ENCODE assay signal across 18 cellular contexts in the genomic region with DNA sequence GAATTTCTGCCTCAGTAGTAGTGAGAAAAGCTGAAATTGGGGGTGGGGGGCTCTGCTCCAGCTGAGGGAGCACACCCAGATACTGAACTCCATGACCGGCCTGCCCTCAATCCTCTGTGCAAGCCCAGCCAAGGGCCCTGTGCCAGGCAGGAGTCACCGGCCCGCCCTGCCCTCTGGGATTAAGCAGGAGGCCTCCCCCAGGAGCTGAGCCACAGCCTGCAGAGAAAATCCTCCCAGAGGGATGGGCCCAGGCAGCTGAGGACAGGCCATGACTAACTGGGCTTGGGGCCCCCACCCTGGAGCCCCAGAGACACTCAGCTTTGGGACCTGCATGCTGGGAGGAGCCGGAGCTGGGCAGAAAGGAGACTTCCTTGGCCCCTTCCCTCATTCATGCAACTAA. TPM values are rescaled to one million over a fixed set of nuclear protein-coding genes. Genes with fewer than 3 reads are reported as not detected.
DNase-seq lines count a peak whose midpoint lies in the region; ATAC-seq and TF ChIP-seq lines count a peak whose summit lies in the region.
"Had no signal": no experiment of that assay in that cellular context is flagged by ENCODE, and none has a peak within 500 bp of the region (broad histone marks: within the 10 kb centered on the region; RNA-seq: fewer than 3 reads in every experiment).

No MANE protein-coding gene starts in this region.

- no peaks in the 10 kb centered on the region for H3K79me2 ChIP-seq in MM.1S (ENCODE audit: low read length)

- TF ChIP-seq CTCF in MCF 10A (IDR thresholded peaks at IDR 0.05; ENCODE audit: unreplicated experiment) (no peak), breast epithelium (IDR thresholded peaks at IDR 0.05) (no peak), epithelial cell of esophagus (IDR thresholded peaks at IDR 0.05; ENCODE audit: insufficient read depth, low read depth, low read length, missing control alignments) (no peak), lower lobe of right lung (IDR thresholded peaks at IDR 0.05) (no peak), MM.1S (IDR thresholded peaks at IDR 0.05; ENCODE audit: low read length) (no peak)

- no peak for TF ChIP-seq POLR2A in breast epithelium (IDR thresholded peaks at IDR 0.05)

- H3K36me3 Mint-ChIP-seq in MCF 10A (ENCODE audit: insufficient read depth, unreplicated experiment) = peaks cover 13% of the 10 kb centered on the region
- H3K36me3 Mint-ChIP-seq: memory B cell had no signal

- no peaks in the 10 kb centered on the region for H3K36me3 ChIP-seq in breast epithelium
- H3K36me3 ChIP-seq in lower lobe of right lung = no peaks in the 10 kb centered on the region
- H3K36me3 ChIP-seq in MM.1S (replicated peaks; ENCODE audit: insufficient read depth, low read length) = no peaks in the 10 kb centered on the region
- H3K36me3 ChIP-seq: cardiac muscle cell, right lobe of liver had no signal

- H3K27me3 ChIP-seq in breast epithelium (no peaks in the 10 kb centered on the region), lower lobe of right lung (ENCODE audit: low read depth) (no peaks in the 10 kb centered on the region), MM.1S (replicated peaks; ENCODE audit: insufficient read depth, low read length) (peaks cover 84% of the 10 kb centered on the region)
- H3K27me3 ChIP-seq: cardiac muscle cell, right lobe of liver had no signal

- H3K9ac ChIP-seq in MM.1S (ENCODE audit: low read length) = no peak overlapping the region

- BruUV-seq in MCF 10A (replicated peaks; lab: Mats Ljungman, UMichigan) = no TSS peak

- no peak overlapping the region for H3K4me2 ChIP-seq in MM.1S (ENCODE audit: low read depth, low read length)

- H3K9me3 Mint-ChIP-seq in MCF 10A (ENCODE audit: unreplicated experiment) = no peaks in the 10 kb centered on the region
- H3K9me3 Mint-ChIP-seq: activated B cell treated with CpG ODN at 0.5 μM for 24 hours; activated T-cell treated with anti-CD3 and anti-CD28 coated beads, Interleukin-2, amount 50 U/mL, for 4 hours; memory B cell had no signal

- CTCF ChIA-PET in MCF 10A (lab: Yijun Ruan, JAX) = interaction anchor here (0.5 to 1.4 kb wide), 4 partner anchors 28 to 1384 kb away, joined by 3 read pairs; no protein-coding TSS in a partner anchor

- H3K4me1 ChIP-seq in breast epithelium = no peaks in the 10 kb centered on the region
- H3K4me1 ChIP-seq in lower lobe of right lung = peaks cover 9% of the 10 kb centered on the region
- H3K4me1 ChIP-seq in MM.1S (ENCODE audit: low read length) = no peaks in the 10 kb centered on the region
- H3K4me1 ChIP-seq: right lobe of liver had no signal

- POLR2A ChIA-PET in MCF 10A (lab: Yijun Ruan, JAX) = interaction anchor here (0.5 to 2.4 kb wide), 10 partner anchors 13 to 1200 kb away, joined by 3 to 10 read pairs (median 3); no protein-coding TSS in a partner anchor

- no peak overlapping the region for H3K4me3 Mint-ChIP-seq in MCF 10A (ENCODE audit: unreplicated experiment)
- H3K4me3 Mint-ChIP-seq: activated B cell treated with CpG ODN at 0.5 μM for 24 hours; activated T-cell treated with anti-CD3 and anti-CD28 coated beads, Interleukin-2, amount 50 U/mL, for 4 hours; memory B cell had no signal

- H3K4me3 ChIP-seq in breast epithelium (no peak overlapping the region), epithelial cell of esophagus (ENCODE audit: low read length) (no peak overlapping the region), lower lobe of right lung (no peak overlapping the region), MM.1S (ENCODE audit: low read length) (no peak overlapping the region)
- H3K4me3 ChIP-seq: cardiac muscle cell, right lobe of liver had no signal

- peak overlapping the region; percentile 19 for H3K27ac Mint-ChIP-seq in MCF 10A (ENCODE audit: low read depth, unreplicated experiment)
- H3K27ac Mint-ChIP-seq: activated B cell treated with CpG ODN at 0.5 μM for 24 hours, memory B cell had no signal

- no peaks in the 10 kb centered on the region for H3K9me3 ChIP-seq in breast epithelium
- H3K9me3 ChIP-seq in lower lobe of right lung = no peaks in the 10 kb centered on the region
- H3K9me3 ChIP-seq in MM.1S (replicated peaks; ENCODE audit: insufficient read depth, low read length) = no peaks in the 10 kb centered on the region
- H3K9me3 ChIP-seq: right lobe of liver had no signal

- H3K4me1 Mint-ChIP-seq in MCF 10A (ENCODE audit: insufficient read depth, unreplicated experiment) = peaks cover 63% of the 10 kb centered on the region
- H3K4me1 Mint-ChIP-seq: activated B cell treated with CpG ODN at 0.5 μM for 24 hours, memory B cell had no signal

- ATAC-seq in lower lobe of right lung (no peak), GM18858 (IDR thresholded peaks at IDR 0.05; ENCODE audit: unreplicated experiment) (no peak), GM18861 (IDR thresholded peaks at IDR 0.05; ENCODE audit: unreplicated experiment) (no peak), GM18868 (IDR thresholded peaks at IDR 0.05; ENCODE audit: unreplicated experiment) (no peak)
- ATAC-seq: activated T-cell treated with anti-CD3 and anti-CD28 coated beads, Interleukin-2, amount 50 U/mL, for 4 hours; Panc1; right lobe of liver had no signal

- intact Hi-C loops in MCF 10A (cut with micrococcal nuclease) (loop anchor here (2.0 to 5.0 kb wide), 2 partner anchors 35 to 48 kb away; partner anchors contain the start of gene MN1), breast epithelium (cut with DNase I; ENCODE audit: low total_unique reads) (no loop called here), lower lobe of right lung (cut with DNase I) (no loop called here)

- H3K27me3 Mint-ChIP-seq in MCF 10A (ENCODE audit: insufficient read depth, unreplicated experiment) = no peaks in the 10 kb centered on the region
- H3K27me3 Mint-ChIP-seq: activated B cell treated with CpG ODN at 0.5 μM for 24 hours had no signal

- peak; percentile 85 for DNase-seq in MCF 10A (ENCODE audit: unreplicated experiment)
- no peak for DNase-seq in breast epithelium (ENCODE audit: low spot score in 2 of 2)
- peak; percentile 98 for DNase-seq in epithelial cell of esophagus (ENCODE audit: low read depth)
- peak; percentile 34 for DNase-seq in lower lobe of right lung
- DNase-seq in MM.1S = no peak
- DNase-seq: 8988T; activated B cell treated with CpG ODN at 0.5 μM for 24 hours; activated T-cell treated with anti-CD3 and anti-CD28 coated beads, Interleukin-2, amount 50 U/mL, for 4 hours; EL; glutamatergic neuron; NCI-H2107; right lobe of liver had no signal

- H3F3A ChIP-seq in MM.1S (ENCODE audit: insufficient read depth, low read length) = no peaks in the 10 kb centered on the region

- H4K20me1 ChIP-seq in MM.1S (ENCODE audit: insufficient read depth, low read length) = no peaks in the 10 kb centered on the region

- H3K27ac ChIP-seq in breast epithelium = no peak overlapping the region
- no peak overlapping the region for H3K27ac ChIP-seq in lower lobe of right lung
- no peak overlapping the region for H3K27ac ChIP-seq in MM.1S (ENCODE audit: low read length)
- H3K27ac ChIP-seq: cardiac muscle cell, right lobe of liver had no signal

- no peaks in the 10 kb centered on the region for H3K9me2 ChIP-seq in MM.1S (replicated peaks; ENCODE audit: insufficient read depth, low read length)

- no peak overlapping the region for H2AFZ ChIP-seq in MM.1S (ENCODE audit: low read length)

RNA-seq across cellular contexts. Expression of gene MN1, which starts 48.8 kb away (rescaled TPM):
- total RNA-seq in MCF 10A (2022) = 3.9 and 5.7 TPM in 2 replicates
- 1 to 10 TPM; 2.0 to 4.7 (median 3.2) TPM for total RNA-seq in breast epithelium
- 6.5 TPM for total RNA-seq in lower lobe of right lung

Comparison
In these comparisons a context has a peak if more than half of its experiments do, and no peak if none do; other contexts are left out.
1. DNase-seq: peak in MCF 10A (single experiment), epithelial cell of esophagus (single experiment) and lower lobe of right lung (single experiment); none in breast epithelium (0 of 2) and MM.1S (single experiment).